ENCODE assay signal across 1 cellular context in genomic region chr22:23767303-23767672, GRCh38.
TF ChIP-seq lines count a peak whose summit lies in the region.

No MANE protein-coding gene starts in this region.

TF ChIP-seq in K562, 482 proteins besides CTCF, POLR2A, EP300 and RAD21:
- TF ChIP-seq ZNF707 (CRISPR knock-in tag; conservative IDR thresholded peaks at IDR 0.05) (no peak), HMGXB4 (CRISPR knock-in tag; IDR thresholded peaks at IDR 0.05) (0 out of 2 replicates have a peak, but pooled peaks have one; percentile 15), ZNF232 (CRISPR knock-in tag; IDR thresholded peaks at IDR 0.05) (no peak), NR2C2 (CRISPR knock-in tag; IDR thresholded peaks at IDR 0.05) (no peak), NR2C2 (tag; IDR thresholded peaks at IDR 0.05) (0 out of 2 replicates have a peak, but pooled peaks have one; percentile 38), BACH1 (tag; IDR thresholded peaks at IDR 0.05) (no peak), THRAP3 (IDR thresholded peaks at IDR 0.05; ENCODE audit: borderline replicate concordance) (no peak), RBM15 (IDR thresholded peaks at IDR 0.05; ENCODE audit: insufficient read depth, low read length) (no peak), RHOXF2B (CRISPR knock-in tag; conservative IDR thresholded peaks at IDR 0.05) (no peak), HDAC1 (IDR thresholded peaks at IDR 0.05) (no peak), MITF (IDR thresholded peaks at IDR 0.05) (no peak), PATZ1 (CRISPR knock-in tag; IDR thresholded peaks at IDR 0.05; ENCODE audit: borderline replicate concordance) (no peak), GTF2F1 (IDR thresholded peaks at IDR 0.05; ENCODE audit: low read depth, low read length) (no peak), CCAR2 (IDR thresholded peaks at IDR 0.05; ENCODE audit: low read depth, low read length) (no peak), PHF21A (IDR thresholded peaks at IDR 0.05; ENCODE audit: borderline replicate concordance, low read depth) (no peak), KDM1A (IDR thresholded peaks at IDR 0.05) (no peak), MTF1 (CRISPR knock-in tag; IDR thresholded peaks at IDR 0.05; ENCODE audit: borderline replicate concordance) (no peak), KDM5B (IDR thresholded peaks at IDR 0.05; ENCODE audit: insufficient replicate concordance, low read depth, low read length) (peak; percentile 11), EZH2 (IDR thresholded peaks at IDR 0.05; ENCODE audit: borderline replicate concordance, low read depth, low read length) (no peak), USF2 (CRISPR knock-in tag; IDR thresholded peaks at IDR 0.05) (0 out of 2 replicates have a peak, but pooled peaks have one; percentile 6), CEBPZ (IDR thresholded peaks at IDR 0.05; ENCODE audit: borderline replicate concordance, low read depth, low read length) (no peak), SRSF9 (IDR thresholded peaks at IDR 0.05; ENCODE audit: borderline replicate concordance, low read depth, low read length) (no peak), NCOA6 (IDR thresholded peaks at IDR 0.05) (no peak), ZNF449 (CRISPR knock-in tag; IDR thresholded peaks at IDR 0.05) (no peak), PTBP1 (IDR thresholded peaks at IDR 0.05; ENCODE audit: low read depth, low read length) (no peak), ARID2 (IDR thresholded peaks at IDR 0.05) (no peak), BRD4 (IDR thresholded peaks at IDR 0.05) (no peak), THRB (CRISPR knock-in tag; conservative IDR thresholded peaks at IDR 0.05) (no peak), PBX2 (CRISPR knock-in tag; IDR thresholded peaks at IDR 0.05; ENCODE audit: low read depth) (no peak), PBX2 (tag; conservative IDR thresholded peaks at IDR 0.05; ENCODE audit: low read depth) (no peak), GTF2B (IDR thresholded peaks at IDR 0.05; ENCODE audit: extremely low read depth, insufficient read length) (no peak), NFRKB (IDR thresholded peaks at IDR 0.05; ENCODE audit: low read depth) (no peak), ZNF639 (CRISPR knock-in tag; conservative IDR thresholded peaks at IDR 0.05 in 1 of 2, IDR thresholded peaks at IDR 0.05 in 1 of 2) (no peak), USF1 (CRISPR knock-in tag; IDR thresholded peaks at IDR 0.05) (no peak), KDM2B (CRISPR knock-in tag; IDR thresholded peaks at IDR 0.05) (no peak), SMARCB1 (IDR thresholded peaks at IDR 0.05; ENCODE audit: insufficient read length, low read depth) (no peak)
TF ChIP-seq in K562: peak in this region for 4.
